8 cellular contexts compared by ENCODE assay signal in genomic region chr6:151690768-151691562, GRCh38.
DNase-seq lines count a peak whose midpoint lies in the region; ATAC-seq and TF ChIP-seq lines count a peak whose summit lies in the region.

No MANE protein-coding gene starts in this region.

- 43% methylated on average over 8 of the region's 8 CpGs for WGBS in suprapubic skin

- ATAC-seq in GM18907 (IDR thresholded peaks at IDR 0.05; ENCODE audit: unreplicated experiment) (peak; percentile 98), HG03066 (IDR thresholded peaks at IDR 0.05; ENCODE audit: low read depth, unreplicated experiment) (peak; percentile 92)
- ATAC-seq in activated CD8-positive, alpha-beta T cell treated with anti-CD3 and anti-CD28 coated beads for 36 hours: peak; percentile 91

- intact Hi-C loops in activated CD8-positive, alpha-beta T cell treated with anti-CD3 and anti-CD28 coated beads for 36 hours (cut with micrococcal nuclease): loop anchor here (1.0 to 10.0 kb wide), 2 partner anchors 66 to 434 kb away; no protein-coding TSS in a partner anchor

- no peak for TF ChIP-seq EP300 in suprapubic skin (IDR thresholded peaks at IDR 0.05)

- H3K27me3 ChIP-seq in suprapubic skin: no peaks in the 10 kb centered on the region

- DNase-seq in A172 (ENCODE audit: low spot score): peak; percentile 43
- peak; percentile 64 for DNase-seq in activated CD8-positive, alpha-beta T cell treated with anti-CD3 and anti-CD28 coated beads for 36 hours
- DNase-seq in inferior parietal cortex (ENCODE audit: extremely low spot score): peak; percentile 35
- no peak for DNase-seq in suprapubic skin (ENCODE audit: low spot score in 2 of 2)
- no peak for DNase-seq in NCI-H510A (lab: John Stamatoyannopoulos, UW)
- DNase-seq in ureter (ENCODE audit: low spot score): no peak

- H3K27ac ChIP-seq in suprapubic skin: peak overlapping the region; percentile 69

- no peak for TF ChIP-seq CTCF in activated CD8-positive, alpha-beta T cell treated with anti-CD3 and anti-CD28 coated beads for 36 hours (IDR thresholded peaks at IDR 0.05)
- TF ChIP-seq CTCF in suprapubic skin (IDR thresholded peaks at IDR 0.05): no peak

- peak overlapping the region; percentile 64 for H3K4me3 Mint-ChIP-seq in activated CD8-positive, alpha-beta T cell treated with anti-CD3 and anti-CD28 coated beads for 36 hours

- CTCF ChIA-PET in activated CD8-positive, alpha-beta T cell treated with anti-CD3 and anti-CD28 coated beads for 36 hours (lab: Charles Lee): interaction anchor here (0.7 to 3.4 kb wide), 13 partner anchors 10 to 611 kb away, joined by 3 to 18 read pairs (median 5); no protein-coding TSS in a partner anchor

- POLR2A ChIA-PET in activated CD8-positive, alpha-beta T cell treated with anti-CD3 and anti-CD28 coated beads for 36 hours (lab: Charles Lee): interaction anchor here (1.6 to 2.0 kb wide), 2 partner anchors 10 to 11 kb away, joined by 3 to 11 read pairs; no protein-coding TSS in a partner anchor

- no peaks in the 10 kb centered on the region for H3K9me3 Mint-ChIP-seq in activated CD8-positive, alpha-beta T cell treated with anti-CD3 and anti-CD28 coated beads for 36 hours

- peaks cover 22% of the 10 kb centered on the region for H3K4me1 Mint-ChIP-seq in activated CD8-positive, alpha-beta T cell treated with anti-CD3 and anti-CD28 coated beads for 36 hours (ENCODE audit: low read depth)

- H3K4me1 ChIP-seq in suprapubic skin: peaks cover 11% of the 10 kb centered on the region

- no peaks in the 10 kb centered on the region for H3K27me3 Mint-ChIP-seq in activated CD8-positive, alpha-beta T cell treated with anti-CD3 and anti-CD28 coated beads for 36 hours

- no peaks in the 10 kb centered on the region for H3K36me3 ChIP-seq in suprapubic skin

- no peak for TF ChIP-seq POLR2A in suprapubic skin (IDR thresholded peaks at IDR 0.05)

- H3K36me3 Mint-ChIP-seq in activated CD8-positive, alpha-beta T cell treated with anti-CD3 and anti-CD28 coated beads for 36 hours (ENCODE audit: low read depth): no peaks in the 10 kb centered on the region

- no peaks in the 10 kb centered on the region for H3K9me3 ChIP-seq in suprapubic skin

- peak overlapping the region; percentile 69 for H3K27ac Mint-ChIP-seq in activated CD8-positive, alpha-beta T cell treated with anti-CD3 and anti-CD28 coated beads for 36 hours

- peak overlapping the region; percentile 30 for H3K4me3 ChIP-seq in suprapubic skin

Comparison
In these comparisons a context has a peak if more than half of its experiments do, and no peak if none do; other contexts are left out.
1. DNase-seq: peak in A172 (single experiment), activated CD8-positive, alpha-beta T cell treated with anti-CD3 and anti-CD28 coated beads for 36 hours (single experiment) and inferior parietal cortex (single experiment); none in suprapubic skin (0 of 2), NCI-H510A (single experiment) and ureter (single experiment).
2. Peak in every context shown above with its lines, with median percentiles within 50 percentile points of each other: ATAC-seq.